16 cellular contexts compared by ENCODE assay signal in the genomic region with DNA sequence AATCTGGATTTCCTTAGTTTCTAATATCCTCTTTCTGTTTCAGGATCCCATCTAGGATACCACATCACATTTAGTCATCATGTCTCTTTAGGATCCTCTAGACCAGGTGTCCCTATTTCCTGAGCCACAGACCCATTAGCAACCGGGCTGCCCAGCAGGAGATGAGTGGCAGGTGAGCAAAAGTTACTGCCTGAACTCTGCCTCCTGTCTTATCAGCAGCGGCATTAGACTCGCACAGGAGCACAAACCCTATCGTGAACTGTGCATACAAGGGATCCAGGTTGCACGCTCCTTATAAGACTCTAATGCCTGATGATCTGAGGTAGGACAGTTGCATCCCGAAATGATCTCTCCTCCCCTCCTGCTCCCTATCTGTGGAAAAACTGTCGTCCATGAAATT. TPM values are rescaled to one million over a fixed set of nuclear protein-coding genes. Genes with fewer than 3 reads are reported as not detected.
DNase-seq lines count a peak whose midpoint lies in the region; ATAC-seq, FAIRE-seq and TF ChIP-seq lines count a peak whose summit lies in the region.
"Had no signal": no experiment of that assay in that cellular context is flagged by ENCODE, and none has a peak within 500 bp of the region (broad histone marks: within the 10 kb centered on the region; RNA-seq: fewer than 3 reads in every experiment).

No MANE protein-coding gene starts in this region.

- H4K20me1 ChIP-seq in GM12878 (ENCODE audit: control insufficient read depth, insufficient read depth) (no peaks in the 10 kb centered on the region), hepatocyte (ENCODE audit: insufficient read depth, poor library complexity, severe bottlenecking) (no peaks in the 10 kb centered on the region)
- H4K20me1 ChIP-seq: BLaER1 had no signal

- H3K9ac ChIP-seq in GM12878 (ENCODE audit: control insufficient read depth, insufficient read depth, low read length): no peak overlapping the region
- H3K9ac ChIP-seq: BLaER1 had no signal

- CTCF ChIA-PET in A549 (lab: Yijun Ruan, JAX) (interaction anchor here (0.7 kb wide), 1 partner anchor 15 kb away, joined by 3 read pairs; no protein-coding TSS in a partner anchor), GM12878 (lab: Yijun Ruan, JAX) (no interaction called here)

- POLR2A ChIA-PET in A549 (lab: Yijun Ruan, JAX) (interaction anchor here (0.5 to 1.7 kb wide), 2 partner anchors 8 to 71 kb away, joined by 4 to 11 read pairs; a partner anchor contains a TSS), GM12878 (lab: Charles Lee) (no interaction called here)

- no peak for TF ChIP-seq CTCF in A549 (IDR thresholded peaks at IDR 0.05)
- no peak for TF ChIP-seq CTCF in GM12878 (IDR thresholded peaks at IDR 0.05 in 2 of 3, conservative IDR thresholded peaks at IDR 0.05 in 1 of 3; ENCODE audit: control insufficient read depth in 2 of 3, extremely low read depth in 1 of 3, insufficient read depth in 1 of 3, low read depth in 3 of 3, low read length in 3 of 3)
- no peak for TF ChIP-seq CTCF in hepatocyte (IDR thresholded peaks at IDR 0.05; ENCODE audit: poor library complexity)

- no peak overlapping the region for H3K4me2 ChIP-seq in A549
- H3K4me2 ChIP-seq in GM12878 (ENCODE audit: control insufficient read depth, insufficient read depth): no peak overlapping the region
- H3K4me2 ChIP-seq in hepatocyte: peak overlapping the region; percentile 62
- H3K4me2 ChIP-seq: BLaER1 had no signal

- H3K27ac ChIP-seq in A549: no peak overlapping the region
- H3K27ac ChIP-seq in GM12878 (ENCODE audit: control insufficient read depth, insufficient read depth): no peak overlapping the region
- peak overlapping the region; percentile 74 for H3K27ac ChIP-seq in hepatocyte
- H3K27ac ChIP-seq in small intestine (ENCODE audit: low read depth in 1 of 2, low read length in 1 of 2): peak overlapping the region in 1 of 2 donors; percentile 12
- H3K27ac ChIP-seq: 22Rv1, BLaER1 had no signal

- no peaks in the 10 kb centered on the region for H3K36me3 Mint-ChIP-seq in stimulated activated memory B cell treated with anti-CD40 and anti-IgM and Interleukin-4, amounts not matched to agents 10 μg/mL and 1 μg/mL and 100 μg/mL, for 72 hours

- H3K27me3 ChIP-seq in GM12878 (replicated peaks in 1 of 2; ENCODE audit: control insufficient read depth in 2 of 2, insufficient read depth in 2 of 2, low read length in 1 of 2) (no peaks in the 10 kb centered on the region; a peak in 1 of 4 replicates), hepatocyte (no peaks in the 10 kb centered on the region), small intestine (ENCODE audit: control insufficient read depth in 2 of 2, insufficient read depth in 2 of 2, low read length in 2 of 2) (no peaks in the 10 kb centered on the region)
- H3K27me3 ChIP-seq: BLaER1 had no signal

- FAIRE-seq in A549 (lab: Jason Lieb, UNC) (no peak), GM12878 (lab: Jason Lieb, UNC) (no peak), small intestine (lab: Jason Lieb, UNC) (no peak)
- FAIRE-seq: GM12891, HTR-8/SVneo had no signal

- H2AFZ ChIP-seq in GM12878 (ENCODE audit: control insufficient read depth, low read depth, low read length) (no peak overlapping the region), hepatocyte (no peak overlapping the region)

- H3K9me3 Mint-ChIP-seq in stimulated activated memory B cell treated with anti-CD40 and anti-IgM and Interleukin-4, amounts not matched to agents 10 μg/mL and 1 μg/mL and 100 μg/mL, for 72 hours: no peaks in the 10 kb centered on the region

- 54% methylated on average over 7 of the region's 7 CpGs for WGBS in A549 (ENCODE audit: missing lambda C conversion rate)
- WGBS in GM12878 (ENCODE audit: insufficient coverage, insufficient replicate concordance, low lambda C conversion rate, missing lambda C conversion rate): 55% methylated on average over 7 of the region's 7 CpGs
- 52% methylated on average over 7 of the region's 7 CpGs for WGBS in hepatocyte (ENCODE audit: low lambda C conversion rate, missing lambda C conversion rate)
- WGBS in small intestine, 3 donors: 16 to 56% (median 40%) methylated on average over 7 of the region's 7 CpGs

- H3K4me1 ChIP-seq in A549 (peaks cover 9% of the 10 kb centered on the region; the same call in 2 of the 3 replicates), GM12878 (ENCODE audit: control insufficient read depth, insufficient read depth, low read length) (no peaks in the 10 kb centered on the region), hepatocyte (ENCODE audit: insufficient read depth) (peaks cover 31% of the 10 kb centered on the region), small intestine (ENCODE audit: control insufficient read depth in 2 of 2, insufficient read depth in 1 of 2, low read depth in 1 of 2, low read length in 1 of 2) (peaks cover 3% of the 10 kb centered on the region in 2 donors)
- H3K4me1 ChIP-seq: BLaER1, HAP-1 had no signal

- no peak overlapping the region for H3K27ac Mint-ChIP-seq in stimulated activated memory B cell treated with anti-CD40 and anti-IgM and Interleukin-4, amounts not matched to agents 10 μg/mL and 1 μg/mL and 100 μg/mL, for 72 hours

- H3K4me3 ChIP-seq in A549 (no peak overlapping the region), GM12878 (no peak overlapping the region), hepatocyte (no peak overlapping the region), small intestine (ENCODE audit: low read depth in 1 of 2, low read length in 2 of 2) (peak overlapping the region in 1 of 2 donors; percentile 1)
- H3K4me3 ChIP-seq: BLaER1, HAP-1 had no signal

- H3K36me3 ChIP-seq in GM12878 (ENCODE audit: control insufficient read depth in 2 of 2, insufficient read depth in 2 of 2, low read length in 1 of 2): no peaks in the 10 kb centered on the region
- no peaks in the 10 kb centered on the region for H3K36me3 ChIP-seq in hepatocyte (replicated peaks; ENCODE audit: insufficient read depth, low read depth)
- H3K36me3 ChIP-seq in small intestine (ENCODE audit: control insufficient read depth in 2 of 2, insufficient read depth in 2 of 2, low read length in 2 of 2): no peaks in the 10 kb centered on the region
- H3K36me3 ChIP-seq: BLaER1, HAP-1 had no signal

- DNase-seq in A549 (ENCODE audit: low read depth in 1 of 2, low spot score in 1 of 2) (no peak), GM12878 (ENCODE audit: low read depth, low spot score) (no peak), hepatocyte (ENCODE audit: low spot score) (peak; percentile 64), small intestine (peak; percentile 91), NCI-H524 (lab: John Stamatoyannopoulos, UW) (no peak), nucleus accumbens (lab: John Stamatoyannopoulos, UW) (no peak)
- DNase-seq: AML-193, DMS79, GOT3 had no signal

- BruUV-seq in GM12878 (replicated peaks; lab: Mats Ljungman, UMichigan): no TSS peak

- no peak for TF ChIP-seq EP300 in A549 (IDR thresholded peaks at IDR 0.05)
- no peak for TF ChIP-seq EP300 in GM12878 (IDR thresholded peaks at IDR 0.05; ENCODE audit: borderline replicate concordance in 1 of 2, control insufficient read depth in 1 of 2, low read depth in 2 of 2, low read length in 2 of 2)

- peaks cover 17% of the 10 kb centered on the region for H3K27me3 Mint-ChIP-seq in stimulated activated memory B cell treated with anti-CD40 and anti-IgM and Interleukin-4, amounts not matched to agents 10 μg/mL and 1 μg/mL and 100 μg/mL, for 72 hours

- no peaks in the 10 kb centered on the region for H3K79me2 ChIP-seq in GM12878 (ENCODE audit: control insufficient read depth, insufficient read depth, low read length)
- no peaks in the 10 kb centered on the region for H3K79me2 ChIP-seq in hepatocyte

- in situ Hi-C loops in GM12878 (cut with MboI): no loop called here

- no peak for TF ChIP-seq POLR2A in A549 (IDR thresholded peaks at IDR 0.05; ENCODE audit: low read length)
- TF ChIP-seq POLR2A in GM12878 (IDR thresholded peaks at IDR 0.05; ENCODE audit: low read depth, low read length): no peak

- ATAC-seq in A549 (no peak), GM12878 (no peak), HG02973 (IDR thresholded peaks at IDR 0.05; ENCODE audit: unreplicated experiment) (no peak)
- no peak for ATAC-seq in stimulated activated memory B cell treated with anti-CD40 and anti-IgM and Interleukin-4, amounts not matched to agents 10 μg/mL and 1 μg/mL and 100 μg/mL, for 72 hours

- SMC1A ChIA-PET in GM12878 (lab: Charles Lee; ENCODE audit: uncharacterized antibody, unreplicated experiment): no interaction called here

- H3K9me3 ChIP-seq in A549 (no peaks in the 10 kb centered on the region), GM12878 (replicated peaks; ENCODE audit: control insufficient read depth, insufficient read depth, low read length) (no peaks in the 10 kb centered on the region), hepatocyte (ENCODE audit: low read depth) (no peaks in the 10 kb centered on the region), small intestine (ENCODE audit: control insufficient read depth, low read depth) (no peaks in the 10 kb centered on the region)
- H3K9me3 ChIP-seq: BLaER1, HAP-1 had no signal

- H3K9me2 ChIP-seq in hepatocyte (replicated peaks; ENCODE audit: insufficient read depth): no peaks in the 10 kb centered on the region

- H3K4me1 Mint-ChIP-seq in stimulated activated memory B cell treated with anti-CD40 and anti-IgM and Interleukin-4, amounts not matched to agents 10 μg/mL and 1 μg/mL and 100 μg/mL, for 72 hours: no peaks in the 10 kb centered on the region

- TF ChIP-seq RAD21 in A549 (conservative IDR thresholded peaks at IDR 0.05 in 1 of 2, IDR thresholded peaks at IDR 0.05 in 1 of 2): no peak
- TF ChIP-seq RAD21 in GM12878 (IDR thresholded peaks at IDR 0.05; ENCODE audit: insufficient read depth, low read depth, low read length): no peak

- intact Hi-C loops in GM12878 (cut with micrococcal nuclease; ENCODE audit: unreplicated experiment): no loop called here

- H3K4me3 Mint-ChIP-seq in stimulated activated memory B cell treated with anti-CD40 and anti-IgM and Interleukin-4, amounts not matched to agents 10 μg/mL and 1 μg/mL and 100 μg/mL, for 72 hours: no peak overlapping the region

- RAD21 ChIA-PET in GM12878 (lab: Charles Lee; ENCODE audit: unreplicated experiment): no interaction called here

RNA-seq across cellular contexts. Expression of a gene that starts 7.8 kb away (rescaled TPM):
- polyA plus RNA-seq in A549 (2011; rRNA removed) (104 and 138 TPM in 2 replicates), A549 (2017; fragmentation: RNase III; extraction: RNeasy Plus Mini Kit Qiagen cat#74134 plus additional on column Dnase treatment) (34.0 to 35.7 TPM (median 34.3 TPM) in 3 replicates), GM12878 (2011; rRNA removed) (20.8 and 30.4 TPM in 2 replicates), GM12878 (2014; fragmentation: Illumina TruSeq; extraction: Trizol) (19.6 and 20.9 TPM in 2 replicates), GM12878 (2014; fragmentation: Nextera tagmentation; extraction: Ambion mirVana) (1 to 10 TPM; 5.2 to 8.1 TPM), GM12878 (2014; rRNA removed) (16.2 and 19.4 TPM in 2 replicates), GM12878 (2016; fragmentation: Nextera tagmentation; extraction: Ambion mirVana) (10 to 100 TPM; 21.6 to 22.4 TPM), hepatocyte (26.2 and 33.1 TPM in 2 replicates), small intestine (10 to 100 TPM; 48.6 to 68.4 (median 67.1) TPM)
- 25.7 and 27.7 TPM in 2 replicates for polyA plus RNA-seq in A549 (2012; cell fraction: cytosol; rRNA removed)
- polyA plus RNA-seq in A549 (2012; cell fraction: nucleus; rRNA removed): 11.1 and 12.8 TPM in 2 replicates
- 62.1 and 64.8 TPM in 2 replicates for polyA minus RNA-seq in A549 (2011; rRNA and poly(A)+ RNA removed)
- 11.6 and 12.7 TPM in 2 replicates for total RNA-seq in GM12878 (2013; cell fraction: nucleolus; rRNA removed)
- total RNA-seq in GM12878 (2014; rRNA removed) (19.7 and 22.8 TPM in 2 replicates), GM12878 (2014; rRNA removed; fragmentation: Illumina TruSeq; extraction: Trizol) (20.6 and 21.2 TPM in 2 replicates), GM12878 (2021) (19.6 and 20.3 TPM in 2 replicates), hepatocyte (69.4 and 69.5 TPM in 2 replicates)
- 12.2 TPM for polyA plus RNA-seq in GM12878 (2011; ENCODE audit: low read depth)
- polyA plus RNA-seq in GM12878 (2011; cell fraction: cytosol; rRNA removed): 10.9 and 13.2 TPM in 2 replicates
- 10.0 and 11.6 TPM in 2 replicates for polyA plus RNA-seq in GM12878 (2011; cell fraction: nucleus; rRNA removed)
- 11.6 and 14.2 TPM in 2 replicates for polyA plus RNA-seq in GM12878 (2012)
- 12.7 and 15.5 TPM in 2 replicates for polyA minus RNA-seq in GM12878 (2011; rRNA and poly(A)+ RNA removed)
- 5.3 and 7.1 TPM in 2 replicates for polyA minus RNA-seq in GM12878 (2011; cell fraction: cytosol; rRNA and poly(A)+ RNA removed)
- 6.5 and 8.3 TPM in 2 replicates for polyA minus RNA-seq in GM12878 (2011; cell fraction: nucleus; rRNA and poly(A)+ RNA removed)

Comparison
In these comparisons a context has a peak if more than half of its experiments do, and no peak if none do; other contexts are left out.
1. DNase-seq: peak in hepatocyte (single experiment) and small intestine (single experiment); none in A549 (0 of 2), GM12878 (single experiment), NCI-H524 (0 of 2) and nucleus accumbens (0 of 56).